ENCODE assay signal across 10 cellular contexts in the genomic region with DNA sequence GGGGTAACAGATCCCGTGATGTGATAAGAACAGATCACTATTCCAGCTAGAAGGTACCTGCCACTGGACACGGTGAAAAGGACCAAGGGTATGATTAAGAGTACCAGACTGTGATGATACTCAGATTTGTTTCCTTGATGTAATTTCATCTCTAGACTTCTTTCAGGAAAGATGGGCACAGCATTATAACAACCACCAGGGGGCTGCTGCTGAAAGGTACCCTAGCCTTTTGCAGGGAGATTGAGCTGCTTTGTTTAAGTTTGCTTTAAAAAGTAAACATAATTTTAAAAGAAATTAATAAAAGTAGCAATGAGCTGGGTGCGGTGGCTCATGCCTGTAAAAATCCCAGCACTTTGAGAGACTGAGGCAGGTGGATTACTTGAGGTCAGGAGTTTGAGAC.
DNase-seq lines count a peak whose midpoint lies in the region; ATAC-seq, FAIRE-seq and TF ChIP-seq lines count a peak whose summit lies in the region.
"Had no signal": no experiment of that assay in that cellular context is flagged by ENCODE, and none has a peak within 500 bp of the region (broad histone marks: within the 10 kb centered on the region; RNA-seq: fewer than 3 reads in every experiment).

No MANE protein-coding gene starts in this region.

- H3K4me3 Mint-ChIP-seq in neural crest cell: no peak overlapping the region
- H3K4me3 Mint-ChIP-seq in stimulated activated effector memory CD8-positive, alpha-beta T cell treated with anti-CD3 and anti-CD28 coated beads, Interleukin-12 subunit alpha, Interleukin-12 subunit beta, amount 100 ng/mL, for 72 hours: no peak overlapping the region
- no peak overlapping the region for H3K4me3 Mint-ChIP-seq in CD8-positive, alpha-beta T cell

- H3K36me3 ChIP-seq in KMS-11 (ENCODE audit: insufficient read depth): no peaks in the 10 kb centered on the region
- H3K36me3 ChIP-seq in GM12878 (ENCODE audit: control insufficient read depth in 2 of 2, insufficient read depth in 2 of 2, low read length in 1 of 2): no peaks in the 10 kb centered on the region
- H3K36me3 ChIP-seq in CD8-positive, alpha-beta T cell (ENCODE audit: insufficient read depth, low read length): no peaks in the 10 kb centered on the region

- TF ChIP-seq CTCF in KMS-11 (conservative IDR thresholded peaks at IDR 0.05; ENCODE audit: low read depth, low read length) (peak; percentile 61), GM12878 (IDR thresholded peaks at IDR 0.05 in 2 of 3, conservative IDR thresholded peaks at IDR 0.05 in 1 of 3; ENCODE audit: control insufficient read depth in 2 of 3, extremely low read depth in 1 of 3, insufficient read depth in 1 of 3, low read depth in 3 of 3, low read length in 3 of 3) (peak; percentile 20 to 37 (median 30); a peak in 4 of 6 replicates), neural crest cell (conservative IDR thresholded peaks at IDR 0.05) (peak; percentile 65)
- TF ChIP-seq CTCF in CD8-positive, alpha-beta T cell (IDR thresholded peaks at IDR 0.05): no peak

- H3K27me3 Mint-ChIP-seq in neural crest cell (ENCODE audit: low read depth): no peaks in the 10 kb centered on the region
- H3K27me3 Mint-ChIP-seq in CD8-positive, alpha-beta T cell (ENCODE audit: low read depth): peaks cover 2% of the 10 kb centered on the region

- H3K27me3 ChIP-seq in KMS-11 (ENCODE audit: insufficient read depth, low read depth) (no peaks in the 10 kb centered on the region), GM12878 (replicated peaks in 1 of 2; ENCODE audit: control insufficient read depth in 2 of 2, insufficient read depth in 2 of 2, low read length in 1 of 2) (no peaks in the 10 kb centered on the region)
- no peaks in the 10 kb centered on the region for H3K27me3 ChIP-seq in CD8-positive, alpha-beta T cell (ENCODE audit: insufficient read depth, low read length)

- H4K20me1 ChIP-seq in KMS-11 (ENCODE audit: insufficient read depth) (no peaks in the 10 kb centered on the region), GM12878 (ENCODE audit: control insufficient read depth, insufficient read depth) (no peaks in the 10 kb centered on the region)

- ATAC-seq in GM12878: peak; percentile 64
- no peak for ATAC-seq in stimulated activated effector memory CD8-positive, alpha-beta T cell treated with anti-CD3 and anti-CD28 coated beads, Interleukin-12 subunit alpha, Interleukin-12 subunit beta, amount 100 ng/mL, for 72 hours
- ATAC-seq in CD8-positive, alpha-beta T cell: no peak

- H3K4me2 ChIP-seq in KMS-11 (no peak overlapping the region), GM12878 (ENCODE audit: control insufficient read depth, insufficient read depth) (no peak overlapping the region)

- TF ChIP-seq POLR2A in GM12878 (IDR thresholded peaks at IDR 0.05; ENCODE audit: low read depth, low read length): no peak

- H3K4me1 ChIP-seq in KMS-11 (ENCODE audit: low read depth, poor library complexity, severe bottlenecking): peaks cover 14% of the 10 kb centered on the region
- no peaks in the 10 kb centered on the region for H3K4me1 ChIP-seq in GM12878 (ENCODE audit: control insufficient read depth, insufficient read depth, low read length)
- H3K4me1 ChIP-seq in CD8-positive, alpha-beta T cell (ENCODE audit: insufficient read depth, low read length): no peaks in the 10 kb centered on the region

- TF ChIP-seq EP300 in GM12878 (IDR thresholded peaks at IDR 0.05; ENCODE audit: borderline replicate concordance in 1 of 2, control insufficient read depth in 1 of 2, low read depth in 2 of 2, low read length in 2 of 2): no peak

- RAD21 ChIA-PET in GM12878 (lab: Charles Lee; ENCODE audit: unreplicated experiment): interaction anchor here (1.5 kb wide), 1 partner anchor 374 kb away, joined by 3 read pairs; no protein-coding TSS in a partner anchor

- H3K27ac ChIP-seq in KMS-11 (no peak overlapping the region), GM12878 (ENCODE audit: control insufficient read depth, insufficient read depth) (no peak overlapping the region)
- H3K27ac ChIP-seq in CD8-positive, alpha-beta T cell (ENCODE audit: low read depth, low read length): no peak overlapping the region

- intact Hi-C loops in GM12878 (cut with micrococcal nuclease; ENCODE audit: unreplicated experiment): loop anchor here (5.0 kb wide), 1 partner anchor 275 kb away; no protein-coding TSS in a partner anchor
- intact Hi-C loops in CD8-positive, alpha-beta T cell (cut with DNase I, micrococcal nuclease): no loop called here

- SMC1A ChIA-PET in GM12878 (lab: Charles Lee; ENCODE audit: uncharacterized antibody, unreplicated experiment): interaction anchor here (0.8 to 1.5 kb wide), 3 partner anchors 10 to 281 kb away, joined by 3 to 4 read pairs (median 3); no protein-coding TSS in a partner anchor

- TF ChIP-seq RAD21 in GM12878 (IDR thresholded peaks at IDR 0.05; ENCODE audit: insufficient read depth, low read depth, low read length): peak; percentile 25; the same call in 1 of the 2 replicates

- no TSS peak for BruUV-seq in GM12878 (replicated peaks; lab: Mats Ljungman, UMichigan)

- H3K79me2 ChIP-seq in KMS-11 (ENCODE audit: insufficient read depth, low read depth): no peaks in the 10 kb centered on the region
- no peaks in the 10 kb centered on the region for H3K79me2 ChIP-seq in GM12878 (ENCODE audit: control insufficient read depth, insufficient read depth, low read length)

- in situ Hi-C loops in GM12878 (cut with MboI): no loop called here

- DNase-seq in NCI-H748 (lab: John Stamatoyannopoulos, UW; ENCODE audit: unreplicated experiment) (peak; percentile 4), NCI-H748 treated with DMSO at 0.1 percent for 48 hours (lab: John Stamatoyannopoulos, UW) (no peak), GM12878 (ENCODE audit: low read depth, low spot score) (no peak), neural crest cell (ENCODE audit: low read depth, low spot score) (no peak), UCSD-AML1 (lab: John Stamatoyannopoulos, UW; ENCODE audit: unreplicated experiment) (no peak)
- DNase-seq in stimulated activated effector memory CD8-positive, alpha-beta T cell treated with anti-CD3 and anti-CD28 coated beads, Interleukin-12 subunit alpha, Interleukin-12 subunit beta, amount 100 ng/mL, for 72 hours (ENCODE audit: low spot score in 2 of 2): no peak
- DNase-seq in CD8-positive, alpha-beta T cell: no peak
- DNase-seq: activated CD4-positive, alpha-beta T cell treated with anti-CD3 and anti-CD28 coated beads, Interleukin-2, amount 50 U/mL, for 4 hours; kidney had no signal

- POLR2A ChIA-PET in GM12878 (lab: Charles Lee): no interaction called here
- POLR2A ChIA-PET in CD8-positive, alpha-beta T cell (lab: Charles Lee): no interaction called here

- H3K9me3 ChIP-seq in GM12878 (replicated peaks; ENCODE audit: control insufficient read depth, insufficient read depth, low read length): no peaks in the 10 kb centered on the region
- H3K9me3 ChIP-seq in CD8-positive, alpha-beta T cell (ENCODE audit: low read length): no peaks in the 10 kb centered on the region

- H3K4me3 ChIP-seq in KMS-11 (IDR thresholded peaks at IDR 0.05; ENCODE audit: insufficient read depth, low read depth, low read length) (no peak overlapping the region), GM12878 (no peak overlapping the region)
- no peak overlapping the region for H3K4me3 ChIP-seq in CD8-positive, alpha-beta T cell (ENCODE audit: low read depth, low read length)

- H3K36me3 Mint-ChIP-seq in neural crest cell (ENCODE audit: low read depth): no peaks in the 10 kb centered on the region
- no peaks in the 10 kb centered on the region for H3K36me3 Mint-ChIP-seq in stimulated activated effector memory CD8-positive, alpha-beta T cell treated with anti-CD3 and anti-CD28 coated beads, Interleukin-12 subunit alpha, Interleukin-12 subunit beta, amount 100 ng/mL, for 72 hours
- no peaks in the 10 kb centered on the region for H3K36me3 Mint-ChIP-seq in CD8-positive, alpha-beta T cell

- no peaks in the 10 kb centered on the region for H3K4me1 Mint-ChIP-seq in neural crest cell
- no peaks in the 10 kb centered on the region for H3K4me1 Mint-ChIP-seq in stimulated activated effector memory CD8-positive, alpha-beta T cell treated with anti-CD3 and anti-CD28 coated beads, Interleukin-12 subunit alpha, Interleukin-12 subunit beta, amount 100 ng/mL, for 72 hours
- H3K4me1 Mint-ChIP-seq in CD8-positive, alpha-beta T cell (ENCODE audit: low read depth): no peaks in the 10 kb centered on the region

- 46% methylated on average over 3 of the region's 3 CpGs for WGBS in GM12878 (ENCODE audit: insufficient coverage, insufficient replicate concordance, low lambda C conversion rate, missing lambda C conversion rate)

- no peaks in the 10 kb centered on the region for H3K9me3 Mint-ChIP-seq in neural crest cell
- no peaks in the 10 kb centered on the region for H3K9me3 Mint-ChIP-seq in stimulated activated effector memory CD8-positive, alpha-beta T cell treated with anti-CD3 and anti-CD28 coated beads, Interleukin-12 subunit alpha, Interleukin-12 subunit beta, amount 100 ng/mL, for 72 hours
- H3K9me3 Mint-ChIP-seq in CD8-positive, alpha-beta T cell: no peaks in the 10 kb centered on the region

- no peak overlapping the region for H3K27ac Mint-ChIP-seq in neural crest cell (ENCODE audit: unreplicated experiment)
- no peak overlapping the region for H3K27ac Mint-ChIP-seq in stimulated activated effector memory CD8-positive, alpha-beta T cell treated with anti-CD3 and anti-CD28 coated beads, Interleukin-12 subunit alpha, Interleukin-12 subunit beta, amount 100 ng/mL, for 72 hours
- no peak overlapping the region for H3K27ac Mint-ChIP-seq in CD8-positive, alpha-beta T cell

- H3K9ac ChIP-seq in KMS-11 (no peak overlapping the region), GM12878 (ENCODE audit: control insufficient read depth, insufficient read depth, low read length) (no peak overlapping the region)

- no peak overlapping the region for H2AFZ ChIP-seq in KMS-11 (ENCODE audit: low read depth)
- no peak overlapping the region for H2AFZ ChIP-seq in GM12878 (ENCODE audit: control insufficient read depth, low read depth, low read length)

- FAIRE-seq in GM12878 (lab: Jason Lieb, UNC): no peak
- FAIRE-seq: kidney had no signal

- CTCF ChIA-PET in GM12878 (lab: Yijun Ruan, JAX): interaction anchor here (1.1 to 2.0 kb wide), 3 partner anchors 16 to 374 kb away, joined by 4 to 7 read pairs (median 6); no protein-coding TSS in a partner anchor
- CTCF ChIA-PET in CD8-positive, alpha-beta T cell (lab: Charles Lee): interaction anchor here (0.8 kb wide), 1 partner anchor 8 kb away, joined by 3 read pairs; no protein-coding TSS in a partner anchor

TF ChIP-seq in GM12878, 131 proteins besides CTCF, POLR2A, EP300 and RAD21 (continues in another document):
- TF ChIP-seq WRNIP1 (IDR thresholded peaks at IDR 0.05; ENCODE audit: borderline replicate concordance, low read depth, low read length) (no peak), ZNF384 (IDR thresholded peaks at IDR 0.05; ENCODE audit: borderline replicate concordance, low read depth, low read length) (no peak), TBL1XR1 (IDR thresholded peaks at IDR 0.05; ENCODE audit: low read depth, low read length) (no peak), PAX8 (IDR thresholded peaks at IDR 0.05) (no peak)
